Comparison of ENCODE assay signal across 1 cellular context in the genomic region with DNA sequence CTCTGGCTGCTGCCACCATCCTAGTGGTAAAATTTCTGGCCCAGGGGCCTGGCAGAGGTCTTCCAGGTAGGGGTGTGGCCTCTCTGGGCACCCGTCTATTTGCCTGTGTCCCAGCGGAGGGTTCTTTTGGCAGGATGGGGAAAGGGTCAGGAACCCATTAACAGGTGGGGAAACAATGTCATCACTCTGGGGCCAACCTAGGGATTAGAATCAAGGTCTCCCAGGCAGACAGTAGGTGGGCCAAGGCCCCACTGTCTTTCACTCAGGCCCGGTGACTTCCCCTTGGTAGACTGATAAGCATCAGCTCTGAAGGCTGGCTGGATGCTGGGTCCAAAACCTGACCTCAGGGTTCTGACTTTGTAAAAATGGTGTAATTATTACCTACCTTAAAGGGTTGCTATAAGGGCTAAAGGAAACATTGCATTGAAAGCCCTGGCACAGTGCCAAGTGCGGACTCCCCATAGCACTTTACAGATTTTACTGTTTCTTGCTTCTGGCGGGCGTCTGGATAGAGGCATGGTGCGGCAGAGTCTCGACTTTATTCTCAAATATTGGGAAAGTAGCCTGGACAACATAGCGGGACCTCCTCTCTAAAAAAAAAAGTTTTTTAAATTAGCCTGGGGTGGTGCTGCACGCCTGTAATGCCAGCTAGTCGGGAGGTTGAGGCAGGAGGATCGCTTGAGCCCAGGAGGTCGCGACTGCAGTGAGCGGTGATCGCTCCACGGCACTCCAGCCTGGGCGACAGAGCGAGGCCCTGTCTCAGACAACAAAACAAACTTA.
A peak's percentile ranks its signal among the peaks of the same experiment; 100 is the strongest.
TF ChIP-seq lines count a peak whose summit lies in the region.

No MANE protein-coding gene starts in this region.

TF ChIP-seq in HepG2, 621 proteins besides CTCF, POLR2A, EP300 and RAD21 (continued from another document and continues in another):
- TF ChIP-seq, protein P1, sequence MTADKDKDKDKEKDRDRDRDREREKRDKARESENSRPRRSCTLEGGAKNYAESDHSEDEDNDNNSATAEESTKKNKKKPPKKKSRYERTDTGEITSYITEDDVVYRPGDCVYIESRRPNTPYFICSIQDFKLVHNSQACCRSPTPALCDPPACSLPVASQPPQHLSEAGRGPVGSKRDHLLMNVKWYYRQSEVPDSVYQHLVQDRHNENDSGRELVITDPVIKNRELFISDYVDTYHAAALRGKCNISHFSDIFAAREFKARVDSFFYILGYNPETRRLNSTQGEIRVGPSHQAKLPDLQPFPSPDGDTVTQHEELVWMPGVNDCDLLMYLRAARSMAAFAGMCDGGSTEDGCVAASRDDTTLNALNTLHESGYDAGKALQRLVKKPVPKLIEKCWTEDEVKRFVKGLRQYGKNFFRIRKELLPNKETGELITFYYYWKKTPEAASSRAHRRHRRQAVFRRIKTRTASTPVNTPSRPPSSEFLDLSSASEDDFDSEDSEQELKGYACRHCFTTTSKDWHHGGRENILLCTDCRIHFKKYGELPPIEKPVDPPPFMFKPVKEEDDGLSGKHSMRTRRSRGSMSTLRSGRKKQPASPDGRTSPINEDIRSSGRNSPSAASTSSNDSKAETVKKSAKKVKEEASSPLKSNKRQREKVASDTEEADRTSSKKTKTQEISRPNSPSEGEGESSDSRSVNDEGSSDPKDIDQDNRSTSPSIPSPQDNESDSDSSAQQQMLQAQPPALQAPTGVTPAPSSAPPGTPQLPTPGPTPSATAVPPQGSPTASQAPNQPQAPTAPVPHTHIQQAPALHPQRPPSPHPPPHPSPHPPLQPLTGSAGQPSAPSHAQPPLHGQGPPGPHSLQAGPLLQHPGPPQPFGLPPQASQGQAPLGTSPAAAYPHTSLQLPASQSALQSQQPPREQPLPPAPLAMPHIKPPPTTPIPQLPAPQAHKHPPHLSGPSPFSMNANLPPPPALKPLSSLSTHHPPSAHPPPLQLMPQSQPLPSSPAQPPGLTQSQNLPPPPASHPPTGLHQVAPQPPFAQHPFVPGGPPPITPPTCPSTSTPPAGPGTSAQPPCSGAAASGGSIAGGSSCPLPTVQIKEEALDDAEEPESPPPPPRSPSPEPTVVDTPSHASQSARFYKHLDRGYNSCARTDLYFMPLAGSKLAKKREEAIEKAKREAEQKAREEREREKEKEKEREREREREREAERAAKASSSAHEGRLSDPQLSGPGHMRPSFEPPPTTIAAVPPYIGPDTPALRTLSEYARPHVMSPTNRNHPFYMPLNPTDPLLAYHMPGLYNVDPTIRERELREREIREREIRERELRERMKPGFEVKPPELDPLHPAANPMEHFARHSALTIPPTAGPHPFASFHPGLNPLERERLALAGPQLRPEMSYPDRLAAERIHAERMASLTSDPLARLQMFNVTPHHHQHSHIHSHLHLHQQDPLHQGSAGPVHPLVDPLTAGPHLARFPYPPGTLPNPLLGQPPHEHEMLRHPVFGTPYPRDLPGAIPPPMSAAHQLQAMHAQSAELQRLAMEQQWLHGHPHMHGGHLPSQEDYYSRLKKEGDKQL (CRISPR knock-in tag; IDR thresholded peaks at IDR 0.05; ENCODE audit: low read depth): no peak
- TF ChIP-seq, protein P2, sequence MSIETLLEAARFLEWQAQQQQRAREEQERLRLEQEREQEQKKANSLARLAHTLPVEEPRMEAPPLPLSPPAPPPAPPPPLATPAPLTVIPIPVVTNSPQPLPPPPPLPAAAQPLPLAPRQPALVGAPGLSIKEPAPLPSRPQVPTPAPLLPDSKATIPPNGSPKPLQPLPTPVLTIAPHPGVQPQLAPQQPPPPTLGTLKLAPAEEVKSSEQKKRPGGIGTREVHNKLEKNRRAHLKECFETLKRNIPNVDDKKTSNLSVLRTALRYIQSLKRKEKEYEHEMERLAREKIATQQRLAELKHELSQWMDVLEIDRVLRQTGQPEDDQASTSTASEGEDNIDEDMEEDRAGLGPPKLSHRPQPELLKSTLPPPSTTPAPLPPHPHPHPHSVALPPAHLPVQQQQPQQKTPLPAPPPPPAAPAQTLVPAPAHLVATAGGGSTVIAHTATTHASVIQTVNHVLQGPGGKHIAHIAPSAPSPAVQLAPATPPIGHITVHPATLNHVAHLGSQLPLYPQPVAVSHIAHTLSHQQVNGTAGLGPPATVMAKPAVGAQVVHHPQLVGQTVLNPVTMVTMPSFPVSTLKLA (IDR thresholded peaks at IDR 0.05): no peak
- TF ChIP-seq, protein P3, sequence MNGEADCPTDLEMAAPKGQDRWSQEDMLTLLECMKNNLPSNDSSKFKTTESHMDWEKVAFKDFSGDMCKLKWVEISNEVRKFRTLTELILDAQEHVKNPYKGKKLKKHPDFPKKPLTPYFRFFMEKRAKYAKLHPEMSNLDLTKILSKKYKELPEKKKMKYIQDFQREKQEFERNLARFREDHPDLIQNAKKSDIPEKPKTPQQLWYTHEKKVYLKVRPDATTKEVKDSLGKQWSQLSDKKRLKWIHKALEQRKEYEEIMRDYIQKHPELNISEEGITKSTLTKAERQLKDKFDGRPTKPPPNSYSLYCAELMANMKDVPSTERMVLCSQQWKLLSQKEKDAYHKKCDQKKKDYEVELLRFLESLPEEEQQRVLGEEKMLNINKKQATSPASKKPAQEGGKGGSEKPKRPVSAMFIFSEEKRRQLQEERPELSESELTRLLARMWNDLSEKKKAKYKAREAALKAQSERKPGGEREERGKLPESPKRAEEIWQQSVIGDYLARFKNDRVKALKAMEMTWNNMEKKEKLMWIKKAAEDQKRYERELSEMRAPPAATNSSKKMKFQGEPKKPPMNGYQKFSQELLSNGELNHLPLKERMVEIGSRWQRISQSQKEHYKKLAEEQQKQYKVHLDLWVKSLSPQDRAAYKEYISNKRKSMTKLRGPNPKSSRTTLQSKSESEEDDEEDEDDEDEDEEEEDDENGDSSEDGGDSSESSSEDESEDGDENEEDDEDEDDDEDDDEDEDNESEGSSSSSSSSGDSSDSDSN (CRISPR knock-in tag; IDR thresholded peaks at IDR 0.05): no peak
- TF ChIP-seq CHD4 (IDR thresholded peaks at IDR 0.05; ENCODE audit: borderline replicate concordance, low read length): peak; percentile 87
- no peak for TF ChIP-seq RARG (CRISPR knock-in tag; IDR thresholded peaks at IDR 0.05; ENCODE audit: low read depth)
- no peak for TF ChIP-seq SMYD3 (CRISPR knock-in tag; IDR thresholded peaks at IDR 0.05)
- no peak for TF ChIP-seq TRIM24 (CRISPR knock-in tag; IDR thresholded peaks at IDR 0.05)
- TF ChIP-seq ZNF317 (CRISPR knock-in tag; IDR thresholded peaks at IDR 0.05): 0 out of 2 replicates have a peak, but pooled peaks have one; percentile 30
- no peak; the same call in 1 of the 2 replicates for TF ChIP-seq ZFX (CRISPR knock-in tag; IDR thresholded peaks at IDR 0.05; ENCODE audit: low read depth)
- TF ChIP-seq ZFP36L1 (CRISPR knock-in tag; IDR thresholded peaks at IDR 0.05): peak; percentile 72; the same call in 1 of the 2 replicates
- TF ChIP-seq NR1H2 (CRISPR knock-in tag; IDR thresholded peaks at IDR 0.05; ENCODE audit: borderline replicate concordance, low read depth): no peak
- TF ChIP-seq, protein P4, sequence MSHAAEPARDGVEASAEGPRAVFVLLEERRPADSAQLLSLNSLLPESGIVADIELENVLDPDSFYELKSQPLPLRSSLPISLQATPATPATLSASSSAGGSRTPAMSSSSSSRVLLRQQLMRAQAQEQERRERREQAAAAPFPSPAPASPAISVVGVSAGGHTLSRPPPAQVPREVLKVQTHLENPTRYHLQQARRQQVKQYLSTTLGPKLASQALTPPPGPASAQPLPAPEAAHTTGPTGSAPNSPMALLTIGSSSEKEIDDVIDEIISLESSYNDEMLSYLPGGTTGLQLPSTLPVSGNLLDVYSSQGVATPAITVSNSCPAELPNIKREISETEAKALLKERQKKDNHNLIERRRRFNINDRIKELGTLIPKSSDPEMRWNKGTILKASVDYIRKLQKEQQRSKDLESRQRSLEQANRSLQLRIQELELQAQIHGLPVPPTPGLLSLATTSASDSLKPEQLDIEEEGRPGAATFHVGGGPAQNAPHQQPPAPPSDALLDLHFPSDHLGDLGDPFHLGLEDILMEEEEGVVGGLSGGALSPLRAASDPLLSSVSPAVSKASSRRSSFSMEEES (CRISPR knock-in tag; IDR thresholded peaks at IDR 0.05): 0 out of 2 replicates have a peak, but pooled peaks have one; percentile 21
- no peak for TF ChIP-seq KLF12 (CRISPR knock-in tag; IDR thresholded peaks at IDR 0.05; ENCODE audit: borderline replicate concordance)
- 0 out of 2 replicates have a peak, but pooled peaks have one; percentile 64 for TF ChIP-seq PAWR (CRISPR knock-in tag; IDR thresholded peaks at IDR 0.05; ENCODE audit: borderline replicate concordance)
- 0 out of 2 replicates have a peak, but pooled peaks have one; percentile 67 for TF ChIP-seq ZNF253 (CRISPR knock-in tag; IDR thresholded peaks at IDR 0.05; ENCODE audit: borderline replicate concordance)
- TF ChIP-seq, protein P5, sequence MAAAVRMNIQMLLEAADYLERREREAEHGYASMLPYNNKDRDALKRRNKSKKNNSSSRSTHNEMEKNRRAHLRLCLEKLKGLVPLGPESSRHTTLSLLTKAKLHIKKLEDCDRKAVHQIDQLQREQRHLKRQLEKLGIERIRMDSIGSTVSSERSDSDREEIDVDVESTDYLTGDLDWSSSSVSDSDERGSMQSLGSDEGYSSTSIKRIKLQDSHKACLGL (CRISPR knock-in tag; IDR thresholded peaks at IDR 0.05): peak; percentile 34; the same call in 1 of the 2 replicates
- no peak; the same call in 1 of the 2 replicates for TF ChIP-seq ZNF879 (CRISPR knock-in tag; IDR thresholded peaks at IDR 0.05)
- TF ChIP-seq, protein P6, sequence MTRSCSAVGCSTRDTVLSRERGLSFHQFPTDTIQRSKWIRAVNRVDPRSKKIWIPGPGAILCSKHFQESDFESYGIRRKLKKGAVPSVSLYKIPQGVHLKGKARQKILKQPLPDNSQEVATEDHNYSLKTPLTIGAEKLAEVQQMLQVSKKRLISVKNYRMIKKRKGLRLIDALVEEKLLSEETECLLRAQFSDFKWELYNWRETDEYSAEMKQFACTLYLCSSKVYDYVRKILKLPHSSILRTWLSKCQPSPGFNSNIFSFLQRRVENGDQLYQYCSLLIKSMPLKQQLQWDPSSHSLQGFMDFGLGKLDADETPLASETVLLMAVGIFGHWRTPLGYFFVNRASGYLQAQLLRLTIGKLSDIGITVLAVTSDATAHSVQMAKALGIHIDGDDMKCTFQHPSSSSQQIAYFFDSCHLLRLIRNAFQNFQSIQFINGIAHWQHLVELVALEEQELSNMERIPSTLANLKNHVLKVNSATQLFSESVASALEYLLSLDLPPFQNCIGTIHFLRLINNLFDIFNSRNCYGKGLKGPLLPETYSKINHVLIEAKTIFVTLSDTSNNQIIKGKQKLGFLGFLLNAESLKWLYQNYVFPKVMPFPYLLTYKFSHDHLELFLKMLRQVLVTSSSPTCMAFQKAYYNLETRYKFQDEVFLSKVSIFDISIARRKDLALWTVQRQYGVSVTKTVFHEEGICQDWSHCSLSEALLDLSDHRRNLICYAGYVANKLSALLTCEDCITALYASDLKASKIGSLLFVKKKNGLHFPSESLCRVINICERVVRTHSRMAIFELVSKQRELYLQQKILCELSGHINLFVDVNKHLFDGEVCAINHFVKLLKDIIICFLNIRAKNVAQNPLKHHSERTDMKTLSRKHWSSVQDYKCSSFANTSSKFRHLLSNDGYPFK (CRISPR knock-in tag; IDR thresholded peaks at IDR 0.05; ENCODE audit: borderline replicate concordance): no peak
- no peak for TF ChIP-seq HHEX (CRISPR knock-in tag; IDR thresholded peaks at IDR 0.05)
- TF ChIP-seq, protein P7, sequence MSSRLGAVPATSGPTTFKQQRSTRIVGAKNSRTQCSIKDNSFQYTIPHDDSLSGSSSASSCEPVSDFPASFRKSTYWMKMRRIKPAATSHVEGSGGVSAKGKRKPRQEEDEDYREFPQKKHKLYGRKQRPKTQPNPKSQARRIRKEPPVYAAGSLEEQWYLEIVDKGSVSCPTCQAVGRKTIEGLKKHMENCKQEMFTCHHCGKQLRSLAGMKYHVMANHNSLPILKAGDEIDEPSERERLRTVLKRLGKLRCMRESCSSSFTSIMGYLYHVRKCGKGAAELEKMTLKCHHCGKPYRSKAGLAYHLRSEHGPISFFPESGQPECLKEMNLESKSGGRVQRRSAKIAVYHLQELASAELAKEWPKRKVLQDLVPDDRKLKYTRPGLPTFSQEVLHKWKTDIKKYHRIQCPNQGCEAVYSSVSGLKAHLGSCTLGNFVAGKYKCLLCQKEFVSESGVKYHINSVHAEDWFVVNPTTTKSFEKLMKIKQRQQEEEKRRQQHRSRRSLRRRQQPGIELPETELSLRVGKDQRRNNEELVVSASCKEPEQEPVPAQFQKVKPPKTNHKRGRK (CRISPR knock-in tag; IDR thresholded peaks at IDR 0.05): no peak
- peak; percentile 0 for TF ChIP-seq TAF15 (IDR thresholded peaks at IDR 0.05; ENCODE audit: low read depth, low read length, poor library complexity, severe bottlenecking)
- TF ChIP-seq, protein P8, sequence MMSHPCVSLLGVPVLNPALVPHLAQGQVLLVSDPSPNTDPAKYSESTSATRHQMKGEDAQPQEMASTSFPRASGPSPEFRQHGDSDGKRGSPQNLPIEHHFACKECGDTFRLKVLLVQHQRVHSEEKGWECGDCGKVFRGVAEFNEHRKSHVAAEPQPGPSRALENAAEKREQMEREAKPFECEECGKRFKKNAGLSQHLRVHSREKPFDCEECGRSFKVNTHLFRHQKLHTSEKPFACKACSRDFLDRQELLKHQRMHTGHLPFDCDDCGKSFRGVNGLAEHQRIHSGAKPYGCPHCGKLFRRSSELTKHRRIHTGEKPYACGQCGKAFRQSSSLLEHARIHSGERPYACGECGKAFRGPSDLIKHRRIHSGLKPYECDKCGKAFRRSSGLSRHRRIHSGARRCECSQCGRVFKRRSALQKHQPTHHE (CRISPR knock-in tag; IDR thresholded peaks at IDR 0.05; ENCODE audit: borderline replicate concordance): peak; percentile 60; the same call in 1 of the 2 replicates
- TF ChIP-seq, protein P9, sequence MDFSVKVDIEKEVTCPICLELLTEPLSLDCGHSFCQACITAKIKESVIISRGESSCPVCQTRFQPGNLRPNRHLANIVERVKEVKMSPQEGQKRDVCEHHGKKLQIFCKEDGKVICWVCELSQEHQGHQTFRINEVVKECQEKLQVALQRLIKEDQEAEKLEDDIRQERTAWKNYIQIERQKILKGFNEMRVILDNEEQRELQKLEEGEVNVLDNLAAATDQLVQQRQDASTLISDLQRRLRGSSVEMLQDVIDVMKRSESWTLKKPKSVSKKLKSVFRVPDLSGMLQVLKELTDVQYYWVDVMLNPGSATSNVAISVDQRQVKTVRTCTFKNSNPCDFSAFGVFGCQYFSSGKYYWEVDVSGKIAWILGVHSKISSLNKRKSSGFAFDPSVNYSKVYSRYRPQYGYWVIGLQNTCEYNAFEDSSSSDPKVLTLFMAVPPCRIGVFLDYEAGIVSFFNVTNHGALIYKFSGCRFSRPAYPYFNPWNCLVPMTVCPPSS (IDR thresholded peaks at IDR 0.05): no peak
